19 cellular contexts compared by ENCODE assay signal in genomic region chr11:130125638-130126037, GRCh38. TPM values are rescaled to one million over a fixed set of nuclear protein-coding genes. Genes with fewer than 3 reads are reported as not detected.
"Had no signal": no experiment of that assay in that cellular context is flagged by ENCODE, and none has a peak within 500 bp of the region (broad histone marks: within the 10 kb centered on the region; RNA-seq: fewer than 3 reads in every experiment).

No MANE protein-coding gene starts in this region.

- H3K27me3 Mint-ChIP-seq: type B pancreatic cell had no signal

- H3K27ac ChIP-seq: uterus had no signal

- H3K9me3 ChIP-seq: esophagus squamous epithelium, gastroesophageal sphincter, mucosa of descending colon, sigmoid colon, uterus had no signal

- H3K27ac Mint-ChIP-seq: naive thymus-derived CD8-positive, alpha-beta T cell; type B pancreatic cell had no signal

- ATAC-seq: gastroesophageal sphincter; left colon; mucosa of descending colon; naive thymus-derived CD8-positive, alpha-beta T cell had no signal

- H3K4me3 ChIP-seq: dorsolateral prefrontal cortex, esophagus squamous epithelium, gastroesophageal sphincter, mucosa of descending colon, sigmoid colon, skin epidermis, uterus had no signal

- H3K9me3 Mint-ChIP-seq: naive thymus-derived CD8-positive, alpha-beta T cell; type B pancreatic cell had no signal

- H3K36me3 ChIP-seq: uterus had no signal

- H3K27me3 ChIP-seq: dorsolateral prefrontal cortex, esophagus squamous epithelium, gastroesophageal sphincter, sigmoid colon, uterus had no signal

- H3K4me3 Mint-ChIP-seq: naive thymus-derived CD8-positive, alpha-beta T cell; type B pancreatic cell had no signal

- DNase-seq: cortex of kidney; dorsolateral prefrontal cortex; effector CD8-positive, alpha-beta T cell; esophagus squamous epithelium; foreskin fibroblast; glutamatergic neuron; islet precursor cell; left colon; mucosa of descending colon; naive thymus-derived CD8-positive, alpha-beta T cell; posterior cingulate gyrus; sigmoid colon; stimulated activated naive CD4-positive, alpha-beta T cell treated with Interleukin-2 at 50 U/mL for 16 hours; uterus had no signal

RNA-seq across cellular contexts. Expression of gene ST14, which starts 33.9 kb away (rescaled TPM):
- total RNA-seq: osteocyte had no signal
- polyA plus RNA-seq: naive thymus-derived CD8-positive, alpha-beta T cell; neural cell had no signal
